In the genomic region with DNA sequence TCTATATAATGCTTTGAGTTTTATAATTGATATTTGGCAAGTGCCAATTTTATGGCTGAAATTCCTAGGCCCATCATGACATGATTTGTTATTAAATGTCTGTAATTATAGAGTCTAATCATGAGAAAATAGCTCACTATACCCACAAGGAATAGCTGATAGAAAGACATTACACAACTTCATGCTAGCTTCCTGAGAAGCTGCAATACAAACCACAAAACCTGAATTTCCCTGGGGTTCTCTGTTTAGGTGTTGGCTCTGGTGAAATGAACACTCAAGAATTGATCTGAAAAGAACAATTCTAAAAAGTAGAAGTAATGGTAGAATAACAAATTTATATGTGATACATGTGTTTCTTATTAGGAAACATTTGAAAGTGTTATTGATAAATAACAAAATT, we compare ENCODE assay signal across 25 cellular contexts.
"Had no signal": no experiment of that assay in that cellular context is flagged by ENCODE, and none has a peak within 500 bp of the region (broad histone marks: within the 10 kb centered on the region; RNA-seq: fewer than 3 reads in every experiment).

No MANE protein-coding gene starts in this region.

- H3K27ac Mint-ChIP-seq: activated naive CD4-positive, alpha-beta T cell treated with anti-CD3 and anti-CD28 coated beads, Interleukin-2, amount 10 ng/mL, durations not matched to agents 7 days and 5 days; activated naive CD8-positive, alpha-beta T cell treated with anti-CD3 and anti-CD28 coated beads, Interleukin-2, amount 10 ng/mL, durations not matched to agents 7 days and 5 days; activated T-helper 1 cell treated with anti-CD3 and anti-CD28 coated beads, Interleukin-12 subunit alpha, Interleukin-12 subunit beta, Interleukin-2, Interleukin-4 antibody, amounts not matched to agents 30 ng/mL and 10 ng/mL and 1 ng/mL, durations not matched to agents 14 hours and 24 hours and 36 hours; stimulated activated naive B cell treated with anti-CD40 and anti-IgM and Interleukin-4, amounts not matched to agents 10 μg/mL and 1 μg/mL and 100 μg/mL, for 72 hours; T-helper 1 cell treated with Interleukin-12 subunit alpha and Interleukin-12 subunit beta and Interleukin-4 antibody, amounts not matched to agents 30 μg/mL and 1 μg/mL, for 36 hours had no signal

- H3K36me3 ChIP-seq: esophagus muscularis mucosa, stomach, thyroid gland, upper lobe of right lung, WERI-Rb-1 had no signal

- H3K9me3 ChIP-seq: esophagus muscularis mucosa, stomach, thyroid gland, upper lobe of right lung had no signal

- H3K4me2 ChIP-seq: smooth muscle cell had no signal

- H3K4me1 Mint-ChIP-seq: activated naive CD4-positive, alpha-beta T cell treated with anti-CD3 and anti-CD28 coated beads, Interleukin-2, amount 10 ng/mL, durations not matched to agents 7 days and 5 days; activated naive CD8-positive, alpha-beta T cell treated with anti-CD3 and anti-CD28 coated beads, Interleukin-2, amount 10 ng/mL, durations not matched to agents 7 days and 5 days; stimulated activated naive B cell treated with anti-CD40 and anti-IgM and Interleukin-4, amounts not matched to agents 10 μg/mL and 1 μg/mL and 100 μg/mL, for 72 hours had no signal

- H3K4me3 ChIP-seq: esophagus muscularis mucosa, smooth muscle cell, stomach, thyroid gland, upper lobe of right lung had no signal

- DNase-seq: activated CD4-positive, alpha-beta T cell treated with anti-CD3 and anti-CD28 coated beads for 48 hours; activated CD4-positive, alpha-beta T cell treated with anti-CD3 and anti-CD28 coated beads, Interleukin-2, amount 50 U/mL, for 48 hours; activated CD8-positive, alpha-beta memory T cell treated with anti-CD3 and anti-CD28 coated beads, Interleukin-2, amount 50 U/mL, for 4 hours; activated gamma-delta T cell; activated naive CD4-positive, alpha-beta T cell treated with anti-CD3 and anti-CD28 coated beads, Interleukin-2, amount 10 ng/mL, durations not matched to agents 7 days and 5 days; activated naive CD8-positive, alpha-beta T cell treated with anti-CD3 and anti-CD28 coated beads, Interleukin-2, amount 10 ng/mL, durations not matched to agents 7 days and 5 days; activated T-cell treated with anti-CD3 and anti-CD28 coated beads, Interleukin-2, amount 50 U/mL, for 1 hour; amniotic stem cell; central memory CD4-positive, alpha-beta T cell; dermis blood vessel endothelial cell; effector CD4-positive, alpha-beta T cell; left cardiac atrium; left ventricle myocardium superior; stimulated activated CD4-positive, alpha-beta T cell treated with anti-CD3 and anti-CD28 coated beads, Interleukin-2, amount 100 ng/mL, for 24 hours; stimulated activated naive B cell treated with anti-CD40 and anti-IgM and Interleukin-4, amounts not matched to agents 10 μg/mL and 1 μg/mL and 100 μg/mL, for 72 hours; stomach; T-helper 9 cell; thyroid gland; upper lobe of right lung; WERI-Rb-1 had no signal

- H3K36me3 Mint-ChIP-seq: activated naive CD4-positive, alpha-beta T cell treated with anti-CD3 and anti-CD28 coated beads, Interleukin-2, amount 10 ng/mL, durations not matched to agents 7 days and 5 days; activated naive CD8-positive, alpha-beta T cell treated with anti-CD3 and anti-CD28 coated beads, Interleukin-2, amount 10 ng/mL, durations not matched to agents 7 days and 5 days; stimulated activated naive B cell treated with anti-CD40 and anti-IgM and Interleukin-4, amounts not matched to agents 10 μg/mL and 1 μg/mL and 100 μg/mL, for 72 hours had no signal

- H3K9me3 Mint-ChIP-seq: activated naive CD4-positive, alpha-beta T cell treated with anti-CD3 and anti-CD28 coated beads, Interleukin-2, amount 10 ng/mL, durations not matched to agents 7 days and 5 days; activated naive CD8-positive, alpha-beta T cell treated with anti-CD3 and anti-CD28 coated beads, Interleukin-2, amount 10 ng/mL, durations not matched to agents 7 days and 5 days; activated T-helper 1 cell treated with anti-CD3 and anti-CD28 coated beads, Interleukin-12 subunit alpha, Interleukin-12 subunit beta, Interleukin-2, Interleukin-4 antibody, amounts not matched to agents 30 ng/mL and 10 ng/mL and 1 ng/mL, durations not matched to agents 14 hours and 24 hours and 36 hours; nephron; stimulated activated naive B cell treated with anti-CD40 and anti-IgM and Interleukin-4, amounts not matched to agents 10 μg/mL and 1 μg/mL and 100 μg/mL, for 72 hours; T-helper 1 cell treated with Interleukin-12 subunit alpha and Interleukin-12 subunit beta and Interleukin-4 antibody, amounts not matched to agents 30 μg/mL and 1 μg/mL, for 36 hours had no signal

- H3K4me3 Mint-ChIP-seq: activated naive CD4-positive, alpha-beta T cell treated with anti-CD3 and anti-CD28 coated beads, Interleukin-2, amount 10 ng/mL, durations not matched to agents 7 days and 5 days; activated naive CD8-positive, alpha-beta T cell treated with anti-CD3 and anti-CD28 coated beads, Interleukin-2, amount 10 ng/mL, durations not matched to agents 7 days and 5 days; activated T-helper 1 cell treated with anti-CD3 and anti-CD28 coated beads, Interleukin-12 subunit alpha, Interleukin-12 subunit beta, Interleukin-2, Interleukin-4 antibody, amounts not matched to agents 30 ng/mL and 10 ng/mL and 1 ng/mL, durations not matched to agents 14 hours and 24 hours and 36 hours; nephron; stimulated activated naive B cell treated with anti-CD40 and anti-IgM and Interleukin-4, amounts not matched to agents 10 μg/mL and 1 μg/mL and 100 μg/mL, for 72 hours; T-helper 1 cell treated with Interleukin-12 subunit alpha and Interleukin-12 subunit beta and Interleukin-4 antibody, amounts not matched to agents 30 μg/mL and 1 μg/mL, for 36 hours had no signal

- H3K27me3 ChIP-seq: esophagus muscularis mucosa, stomach, thyroid gland, upper lobe of right lung had no signal

- H3K27ac ChIP-seq: esophagus muscularis mucosa, stomach, thyroid gland, upper lobe of right lung, WERI-Rb-1 had no signal

- H3K27me3 Mint-ChIP-seq: activated naive CD4-positive, alpha-beta T cell treated with anti-CD3 and anti-CD28 coated beads, Interleukin-2, amount 10 ng/mL, durations not matched to agents 7 days and 5 days; activated naive CD8-positive, alpha-beta T cell treated with anti-CD3 and anti-CD28 coated beads, Interleukin-2, amount 10 ng/mL, durations not matched to agents 7 days and 5 days; stimulated activated naive B cell treated with anti-CD40 and anti-IgM and Interleukin-4, amounts not matched to agents 10 μg/mL and 1 μg/mL and 100 μg/mL, for 72 hours had no signal
